Comparison of ENCODE assay signal across 8 cellular contexts in genomic region chr9:99118782-99119466, GRCh38.
DNase-seq lines count a peak whose midpoint lies in the region; ATAC-seq and TF ChIP-seq lines count a peak whose summit lies in the region.

No MANE protein-coding gene starts in this region.

- no peak overlapping the region for H2AFZ ChIP-seq in SU-DHL-6 (ENCODE audit: low read depth, low read length, severe bottlenecking)

- H3K9me2 ChIP-seq in SU-DHL-6 (replicated peaks; ENCODE audit: insufficient read depth, low read length): no peaks in the 10 kb centered on the region

- no peak overlapping the region for H3K4me3 ChIP-seq in SU-DHL-6 (ENCODE audit: insufficient read depth, low read length, poor library complexity, severe bottlenecking)
- H3K4me3 ChIP-seq in duodenal mucosa (ENCODE audit: low read depth in 1 of 2, low read length in 2 of 2): peak overlapping the region; percentile 8 to 26

- H3K4me1 ChIP-seq in duodenal mucosa (ENCODE audit: control insufficient read depth in 1 of 2, insufficient read depth in 2 of 2, low read length in 2 of 2): peaks cover 13 to 34% of the 10 kb centered on the region in 2 donors

- H4K20me1 ChIP-seq in SU-DHL-6 (ENCODE audit: low read depth, low read length): no peaks in the 10 kb centered on the region

- TF ChIP-seq CTCF in SU-DHL-6 (IDR thresholded peaks at IDR 0.05; ENCODE audit: insufficient read depth, low read length, poor library complexity, severe bottlenecking): no peak

- H3K9ac ChIP-seq in SU-DHL-6 (ENCODE audit: low read length): peak overlapping the region; percentile 2; the same call in 1 of the 2 replicates
- H3K9ac ChIP-seq in duodenal mucosa (ENCODE audit: low read depth in 1 of 2, low read length in 2 of 2): no peak overlapping the region

- H3K79me2 ChIP-seq in SU-DHL-6 (ENCODE audit: insufficient read depth, low read length): no peaks in the 10 kb centered on the region

- DNase-seq in cerebellar cortex (ENCODE audit: low spot score) (no peak), NCI-H1092 (lab: John Stamatoyannopoulos, UW) (no peak), NCI-H510A treated with DMSO at 0.1 percent for 48 hours (lab: John Stamatoyannopoulos, UW) (no peak), HPDE6-E6E7 (ENCODE audit: extremely low spot score) (no peak)

- H3K4me2 ChIP-seq in SU-DHL-6 (ENCODE audit: low read depth, low read length, poor library complexity, severe bottlenecking): peak overlapping the region; percentile 44

- H3K9me3 ChIP-seq in SU-DHL-6 (ENCODE audit: insufficient read depth, low read length): no peaks in the 10 kb centered on the region
- no peaks in the 10 kb centered on the region for H3K9me3 ChIP-seq in duodenal mucosa (ENCODE audit: control insufficient read depth in 1 of 2, low read length in 2 of 2)

- peak; percentile 99 for ATAC-seq in GM19023 (IDR thresholded peaks at IDR 0.05; ENCODE audit: unreplicated experiment)
- peak; percentile 98 for ATAC-seq in HG02943 (IDR thresholded peaks at IDR 0.05; ENCODE audit: low read depth, unreplicated experiment)

- H3K27ac ChIP-seq in SU-DHL-6 (ENCODE audit: low read depth, low read length) (peak overlapping the region; percentile 58; the same call in 1 of the 2 replicates), duodenal mucosa (ENCODE audit: low read depth, low read length) (no peak overlapping the region)

- H3F3A ChIP-seq in SU-DHL-6 (ENCODE audit: insufficient read depth): peaks cover 7% of the 10 kb centered on the region; the same call in 1 of the 2 replicates

- H3K27me3 ChIP-seq in SU-DHL-6 (ENCODE audit: low read length) (no peaks in the 10 kb centered on the region), duodenal mucosa (ENCODE audit: control insufficient read depth in 1 of 2, insufficient read depth in 2 of 2, low read length in 2 of 2) (no peaks in the 10 kb centered on the region)

- H3K36me3 ChIP-seq in SU-DHL-6 (ENCODE audit: low read length): no peaks in the 10 kb centered on the region
- no peaks in the 10 kb centered on the region for H3K36me3 ChIP-seq in duodenal mucosa (ENCODE audit: control insufficient read depth in 1 of 2, insufficient read depth in 2 of 2, low read length in 2 of 2)
